In the genomic region with DNA sequence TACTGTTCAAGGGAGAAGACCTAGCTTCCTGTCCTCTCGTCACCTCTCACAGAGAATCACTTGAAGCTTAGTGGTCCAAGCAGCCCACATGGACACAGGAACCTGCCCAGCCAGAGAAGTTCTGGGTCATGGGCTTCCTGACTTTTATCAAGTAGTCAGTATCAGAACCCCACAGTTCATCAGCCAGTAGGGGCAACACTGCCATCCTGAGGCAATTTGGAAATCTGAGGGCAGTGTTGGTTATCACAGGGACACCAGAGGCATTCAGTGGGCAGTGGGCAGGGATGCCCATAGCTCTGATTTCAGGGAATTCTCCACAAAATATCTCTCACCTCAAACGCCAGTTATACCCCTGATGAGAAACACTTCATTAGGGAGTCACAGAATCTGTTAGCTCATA, we compare ENCODE assay signal across 25 cellular contexts. TPM values are rescaled to one million over a fixed set of nuclear protein-coding genes. Genes with fewer than 3 reads are reported as not detected.
DNase-seq lines count a peak whose midpoint lies in the region; ATAC-seq, FAIRE-seq and TF ChIP-seq lines count a peak whose summit lies in the region.
"Had no signal": no experiment of that assay in that cellular context is flagged by ENCODE, and none has a peak within 500 bp of the region (broad histone marks: within the 10 kb centered on the region; RNA-seq: fewer than 3 reads in every experiment).

No MANE protein-coding gene starts in this region.

- H2BK15ac ChIP-seq in H1 (ENCODE audit: low read length) = no peak overlapping the region

- WGBS in liver = 90% methylated on average over 2 of the region's 2 CpGs
- 32% methylated on average over 2 of the region's 2 CpGs for WGBS in HepG2 (ENCODE audit: low lambda C conversion rate)
- 77% methylated on average over 2 of the region's 2 CpGs; no CpG with 5 or more reads in 1 of the 2 experiments for WGBS in H1 (ENCODE audit: extremely low coverage in 1 of 2, insufficient coverage in 1 of 2, insufficient read length in 1 of 2, insufficient replicate concordance in 2 of 2, low coverage in 1 of 2, low lambda C conversion rate in 2 of 2, missing lambda C conversion rate in 1 of 2), 2 experiments

- in situ Hi-C loops in HepG2 (cut with HindIII; ENCODE audit: extremely low pct_ligation_motif_present, low pct_unique_long_range_greater_than_20kb) = no loop called here

- no peak overlapping the region for H2BK20ac ChIP-seq in H1 (ENCODE audit: low read length)

- H3K79me1 ChIP-seq in H1 (ENCODE audit: low read depth, low read length) = no peaks in the 10 kb centered on the region

- H2AFZ ChIP-seq in HepG2 (ENCODE audit: low read length) (no peak overlapping the region), H1 (ENCODE audit: low read length) (no peak overlapping the region)

- H3K14ac ChIP-seq in H1 (ENCODE audit: insufficient read length) = no peak overlapping the region

- no peaks in the 10 kb centered on the region for H3K27me3 Mint-ChIP-seq in T-helper 2 cell treated with Interferon-gamma antibody and Interleukin-4, amounts not matched to agents 5 μg/mL and 100 μg/mL, for 36 hours (ENCODE audit: low read depth)

- H3K27ac Mint-ChIP-seq in T-helper 2 cell treated with Interferon-gamma antibody and Interleukin-4, amounts not matched to agents 5 μg/mL and 100 μg/mL, for 36 hours = no peak overlapping the region
- H3K27ac Mint-ChIP-seq: CD4-positive, alpha-beta T cell; IgD-negative memory B cell had no signal

- TF ChIP-seq CTCF in liver (IDR thresholded peaks at IDR 0.05; ENCODE audit: low read depth, low read length, missing input control) (peak; percentile 24), HepG2 (CRISPR knock-in tag; IDR thresholded peaks at IDR 0.05) (no peak), H1 (IDR thresholded peaks at IDR 0.05; ENCODE audit: control extremely low read depth in 1 of 3, insufficient read depth in 1 of 3, low read depth in 1 of 3, low read length in 3 of 3) (peak; percentile 33 to 51 (median 37))

- no peaks in the 10 kb centered on the region for H3K9me3 Mint-ChIP-seq in T-helper 2 cell treated with Interferon-gamma antibody and Interleukin-4, amounts not matched to agents 5 μg/mL and 100 μg/mL, for 36 hours
- H3K9me3 Mint-ChIP-seq: CD4-positive, alpha-beta T cell; IgD-negative memory B cell had no signal

- no peak overlapping the region for H4K91ac ChIP-seq in H1 (replicated peaks; ENCODE audit: insufficient read length, low read length)

- H4K20me1 ChIP-seq in HepG2 (ENCODE audit: insufficient read depth, low read length) (no peaks in the 10 kb centered on the region), H1 (replicated peaks in 1 of 2; ENCODE audit: control insufficient read depth in 1 of 2, insufficient read depth in 2 of 2, low read length in 2 of 2) (no peaks in the 10 kb centered on the region)
- H4K20me1 ChIP-seq: BLaER1 had no signal

- no peaks in the 10 kb centered on the region for H3K27me3 ChIP-seq in liver (ENCODE audit: control insufficient read depth in 4 of 4, insufficient read depth in 4 of 4, low read length in 3 of 4)
- H3K27me3 ChIP-seq in HepG2 (ENCODE audit: control insufficient read depth in 1 of 2, insufficient read depth in 2 of 2, low read length in 2 of 2) = no peaks in the 10 kb centered on the region
- no peaks in the 10 kb centered on the region for H3K27me3 ChIP-seq in H1 (replicated peaks in 1 of 4; ENCODE audit: control insufficient read depth in 3 of 4, extremely low read depth in 1 of 4, insufficient read depth in 3 of 4, low read length in 3 of 4)
- H3K27me3 ChIP-seq: BLaER1 had no signal

- H3K56ac ChIP-seq in H1 (replicated peaks; ENCODE audit: insufficient read length, low read depth, low read length) = no peak overlapping the region

- no peak overlapping the region for H3K27ac ChIP-seq in liver (ENCODE audit: low read depth in 1 of 2, low read length in 2 of 2)
- H3K27ac ChIP-seq in HepG2 (ENCODE audit: extremely low read length, insufficient read depth, low read length) = no peak overlapping the region
- H3K27ac ChIP-seq in H1 (ENCODE audit: low read depth, low read length) = no peak overlapping the region
- H3K27ac ChIP-seq: BLaER1, KMS-11 had no signal

- H3K4me1 ChIP-seq in liver (ENCODE audit: control insufficient read depth in 4 of 4, insufficient read depth in 4 of 4, low read length in 3 of 4) (peaks cover 0 to 14% (median 9%) of the 10 kb centered on the region in 4 donors), HepG2 (ENCODE audit: insufficient read depth, low read length) (no peaks in the 10 kb centered on the region), H1 (replicated peaks in 1 of 4; ENCODE audit: control insufficient read depth in 3 of 4, insufficient read depth in 4 of 4, low read length in 3 of 4) (no peaks in the 10 kb centered on the region)
- H3K4me1 ChIP-seq: BLaER1, HAP-1 had no signal

- TF ChIP-seq POLR2A in HepG2 (IDR thresholded peaks at IDR 0.05; ENCODE audit: insufficient read depth in 1 of 2, low read depth in 2 of 2, low read length in 2 of 2) (no peak), H1 (IDR thresholded peaks at IDR 0.05; ENCODE audit: control extremely low read depth in 1 of 2, low read depth in 2 of 2, low read length in 2 of 2) (no peak)

- H3K4me3 ChIP-seq in liver (ENCODE audit: low read depth in 1 of 3, low read length in 3 of 3) (no peak overlapping the region), HepG2 (replicated peaks in 1 of 3; ENCODE audit: insufficient read depth in 1 of 3, low read depth in 2 of 3, low read length in 3 of 3) (no peak overlapping the region), H1 (ENCODE audit: extremely low read depth in 1 of 4, insufficient read depth in 2 of 4, low read depth in 3 of 4, low read length in 4 of 4) (no peak overlapping the region)
- H3K4me3 ChIP-seq: BLaER1, HAP-1 had no signal

- TF ChIP-seq EP300 in HepG2 (IDR thresholded peaks at IDR 0.05; ENCODE audit: low read depth in 2 of 2, low read length in 2 of 2) = no peak
- no peak for TF ChIP-seq EP300 in HepG2 (CRISPR knock-in tag; IDR thresholded peaks at IDR 0.05; ENCODE audit: borderline replicate concordance)
- no peak for TF ChIP-seq EP300 in H1 (IDR thresholded peaks at IDR 0.05; ENCODE audit: borderline replicate concordance in 1 of 2, low read depth in 2 of 2, low read length in 2 of 2)

- no TSS peak for BruUV-seq in HepG2 (replicated peaks; lab: Mats Ljungman, UMichigan)

- H3K36me3 Mint-ChIP-seq in T-helper 2 cell treated with Interferon-gamma antibody and Interleukin-4, amounts not matched to agents 5 μg/mL and 100 μg/mL, for 36 hours (ENCODE audit: low read depth) = no peaks in the 10 kb centered on the region
- H3K36me3 Mint-ChIP-seq: IgD-negative memory B cell had no signal

- H3K4me3 Mint-ChIP-seq in T-helper 2 cell treated with Interferon-gamma antibody and Interleukin-4, amounts not matched to agents 5 μg/mL and 100 μg/mL, for 36 hours = no peak overlapping the region
- H3K4me3 Mint-ChIP-seq: CD4-positive, alpha-beta T cell; IgD-negative memory B cell had no signal

- no peak overlapping the region for H4K5ac ChIP-seq in H1 (ENCODE audit: insufficient read length, low read depth, low read length)

- no peak overlapping the region for H3K18ac ChIP-seq in H1 (ENCODE audit: extremely low read depth, low read length)

- POLR2A ChIA-PET in HepG2 (lab: Yijun Ruan, JAX) (no interaction called here), H1 (lab: Charles Lee; ENCODE audit: partially characterized antibody) (no interaction called here)

- H3K79me2 ChIP-seq in HepG2 (ENCODE audit: insufficient read depth, low read length) (no peaks in the 10 kb centered on the region), H1 (ENCODE audit: control insufficient read depth in 1 of 2, insufficient read depth in 2 of 2, low read length in 2 of 2) (no peaks in the 10 kb centered on the region)

- H3K23me2 ChIP-seq in H1 (ENCODE audit: low read depth, low read length) = no peaks in the 10 kb centered on the region; the same call in 1 of the 2 replicates

- H2AK5ac ChIP-seq in H1 (ENCODE audit: low read depth, low read length) = no peak overlapping the region

- no peak for FAIRE-seq in HepG2 (lab: Jason Lieb, UNC)
- FAIRE-seq in H1 (lab: Jason Lieb, UNC) = no peak
- FAIRE-seq: A204.1, RCC 7860 had no signal

- intact Hi-C loops in HepG2 (cut with micrococcal nuclease; ENCODE audit: unreplicated experiment) = no loop called here

- no peaks in the 10 kb centered on the region for H3K4me1 Mint-ChIP-seq in T-helper 2 cell treated with Interferon-gamma antibody and Interleukin-4, amounts not matched to agents 5 μg/mL and 100 μg/mL, for 36 hours (ENCODE audit: low read depth)
- H3K4me1 Mint-ChIP-seq: IgD-negative memory B cell had no signal

- H3K23ac ChIP-seq in H1 (ENCODE audit: insufficient read length) = no peak overlapping the region

- H2BK120ac ChIP-seq in H1 (replicated peaks; ENCODE audit: low read depth, low read length) = no peak overlapping the region

- no peak overlapping the region for H2BK12ac ChIP-seq in H1 (ENCODE audit: low read depth, low read length)

- H3K4me2 ChIP-seq in HepG2 (ENCODE audit: low read depth, low read length) (no peak overlapping the region), H1 (ENCODE audit: insufficient read depth in 1 of 2, low read depth in 2 of 2, low read length in 2 of 2) (no peak overlapping the region)
- H3K4me2 ChIP-seq: BLaER1, KMS-11 had no signal

- DNase-seq in HepG2 (ENCODE audit: low spot score) (no peak), NCI-H1092 (lab: John Stamatoyannopoulos, UW) (peak; percentile 18), H1 (ENCODE audit: low read depth in 1 of 2, low spot score in 2 of 2) (no peak), pons (ENCODE audit: low spot score) (peak; percentile 15), RKO (ENCODE audit: low spot score) (no peak)
- no peak for DNase-seq in T-helper 2 cell treated with Interferon-gamma antibody and Interleukin-4, amounts not matched to agents 5 μg/mL and 100 μg/mL, for 36 hours (ENCODE audit: low spot score)
- DNase-seq: CD4-positive, alpha-beta T cell; COR-L47; DMS 273 treated with DMSO at 0.1 percent for 48 hours; DND-41; NCI-H1105 treated with DMSO at 0.1 percent for 48 hours; NCI-H2029; NCI-H446 treated with DMSO at 0.1 percent for 48 hours; NCI-H526; OCI-M1; T-helper 2 cell had no signal

- peak; percentile 62 to 74 for TF ChIP-seq RAD21 in liver (IDR thresholded peaks at IDR 0.05)
- TF ChIP-seq RAD21 in HepG2 (CRISPR knock-in tag; IDR thresholded peaks at IDR 0.05) = no peak
- peak; percentile 59 to 75 for TF ChIP-seq RAD21 in H1 (IDR thresholded peaks at IDR 0.05 in 1 of 2, conservative IDR thresholded peaks at IDR 0.05 in 1 of 2; ENCODE audit: low read depth in 2 of 2, low read length in 2 of 2)

- H3K9me3 ChIP-seq in liver (ENCODE audit: control insufficient read depth in 4 of 4, low read length in 3 of 4) (no peaks in the 10 kb centered on the region), HepG2 (ENCODE audit: low read length) (no peaks in the 10 kb centered on the region), H1 (ENCODE audit: insufficient read depth in 2 of 2, low read depth in 1 of 2, low read length in 1 of 2) (no peaks in the 10 kb centered on the region)
- H3K9me3 ChIP-seq: BLaER1, HAP-1 had no signal

- ATAC-seq in HepG2 (no peak), HG02970 (IDR thresholded peaks at IDR 0.05; ENCODE audit: low FRiP score, unreplicated experiment) (no peak)

- CTCF ChIA-PET in HepG2 (lab: Yijun Ruan, JAX; ENCODE audit: low intra/inter-chr PET ratio, low total read pairs) (no interaction called here), H1 (lab: Charles Lee; ENCODE audit: partially characterized antibody) (interaction anchor here (0.6 to 10.4 kb wide), 6 partner anchors 56 to 891 kb away, joined by 3 to 82 read pairs (median 3); partner anchors contain the start of gene TAS2R38)

- H3K4ac ChIP-seq in H1 (replicated peaks; ENCODE audit: insufficient read length, low read depth, low read length) = no peak overlapping the region

- H3K9ac ChIP-seq in liver (ENCODE audit: low read depth in 1 of 2, low read length in 2 of 2) = no peak overlapping the region
- no peak overlapping the region for H3K9ac ChIP-seq in HepG2 (ENCODE audit: insufficient read depth, low read depth, low read length)
- no peak overlapping the region for H3K9ac ChIP-seq in H1 (replicated peaks in 1 of 4; ENCODE audit: extremely low read depth in 1 of 4, low read depth in 3 of 4, low read length in 3 of 4)
- H3K9ac ChIP-seq: BLaER1, KMS-11 had no signal

- no peaks in the 10 kb centered on the region for H3K36me3 ChIP-seq in liver (ENCODE audit: control insufficient read depth in 4 of 4, insufficient read depth in 3 of 4, low read depth in 1 of 4, low read length in 3 of 4)
- no peaks in the 10 kb centered on the region for H3K36me3 ChIP-seq in HepG2 (replicated peaks in 1 of 2; ENCODE audit: control insufficient read depth in 1 of 2, insufficient read depth in 2 of 2, low read length in 2 of 2)
- no peaks in the 10 kb centered on the region for H3K36me3 ChIP-seq in H1 (ENCODE audit: control insufficient read depth in 2 of 4, insufficient read depth in 4 of 4, low read length in 3 of 4)
- H3K36me3 ChIP-seq: BLaER1, HAP-1 had no signal

- no peak overlapping the region for H4K8ac ChIP-seq in H1 (ENCODE audit: extremely low read depth, insufficient read depth, low read length)

- H2BK5ac ChIP-seq in H1 (ENCODE audit: low read depth, low read length) = no peak overlapping the region

RNA-seq across cellular contexts. Expression of gene MGAM2, which starts 22.5 kb away (rescaled TPM):
- total RNA-seq in liver (under 1 TPM; 0.09 to 0.59 TPM), HepG2 (2016; rRNA removed; fragmentation: Illumina TruSeq; extraction: Trizol) (not detected in 2 replicates)
- polyA plus RNA-seq in liver (under 1 TPM; 0.09 to 0.13 TPM), HepG2 (2011; rRNA removed) (0.21 and 0.29 TPM in 2 replicates), H1 (2011; rRNA removed) (0.02 and 0.03 TPM in 2 replicates)
- not detected in 2 replicates for total RNA-seq in HepG2 (2016; cell fraction: cytosol; rRNA removed; fragmentation: Illumina TruSeq; extraction: Trizol; ENCODE audit: low read depth)
- 0.01 and 0.02 TPM in 2 replicates for total RNA-seq in HepG2 (2016; cell fraction: insoluble cytoplasmic fraction; rRNA removed; fragmentation: Illumina TruSeq; extraction: Trizol)
- not detected in 2 replicates for total RNA-seq in HepG2 (2016; cell fraction: membrane; rRNA removed; fragmentation: Illumina TruSeq; extraction: Trizol)
- total RNA-seq in HepG2 (2016; cell fraction: nucleus; rRNA removed; fragmentation: Illumina TruSeq; extraction: Trizol) = 0.03 and 0.09 TPM in 2 replicates
- polyA plus RNA-seq in HepG2 (2011; cell fraction: cytosol; rRNA removed) = 0.01 and 0.08 TPM in 2 replicates
- polyA plus RNA-seq in HepG2 (2011; cell fraction: nucleus; rRNA removed) = 0.37 and 0.47 TPM in 2 replicates
- polyA plus RNA-seq in HepG2 (2012) = 0.07 and 0.11 TPM in 2 replicates
- polyA plus RNA-seq in HepG2 (2016; cell fraction: cytosol; fragmentation: Illumina TruSeq; extraction: Trizol; ENCODE audit: low read depth) = not detected in 2 replicates
- polyA plus RNA-seq in HepG2 (2016; cell fraction: insoluble cytoplasmic fraction; fragmentation: Illumina TruSeq; extraction: Trizol; ENCODE audit: low read depth) = not detected in 2 replicates
- not detected in 2 replicates for polyA plus RNA-seq in HepG2 (2016; cell fraction: membrane; fragmentation: Illumina TruSeq; extraction: Trizol; ENCODE audit: low read depth)
- polyA plus RNA-seq in HepG2 (2016; cell fraction: nucleus; fragmentation: Illumina TruSeq; extraction: Trizol; ENCODE audit: insufficient read depth, low read depth) = 0.27 TPM in 1 of 2 replicates, not detected in the other
- 0.12 TPM in 1 of 2 replicates, not detected in the other for polyA minus RNA-seq in HepG2 (2011; rRNA and poly(A)+ RNA removed; ENCODE audit: low replicate concordance)
- polyA minus RNA-seq in HepG2 (2011; cell fraction: cytosol; rRNA and poly(A)+ RNA removed) = not detected in 2 replicates
- 0.26 and 0.50 TPM in 2 replicates for polyA minus RNA-seq in HepG2 (2011; cell fraction: nucleus; rRNA and poly(A)+ RNA removed)
- total RNA-seq in H1 (2021; fragmentation: NEBNext Ultra II Directional; extraction: Animal tissue kit (Norgen Biotek cat#: 25700)) = not detected in 2 replicates
- polyA plus RNA-seq in H1 (2011; cell fraction: cytosol; rRNA removed) = 0.03 TPM
- polyA plus RNA-seq in H1 (2011; cell fraction: nucleus; rRNA removed) = 0.06 TPM
- not detected in 4 replicates for polyA plus RNA-seq in H1 (2012, experiment 1 of 2)
- polyA plus RNA-seq in H1 (2012, experiment 2 of 2) = not detected
- polyA plus RNA-seq in H1 (2013, experiment 1 of 2) = 0.02 TPM
- not detected for polyA plus RNA-seq in H1 (2013, experiment 2 of 2)
- 0.20 TPM in 1 of 2 replicates, not detected in the other for polyA minus RNA-seq in H1 (2011; rRNA and poly(A)+ RNA removed)
- not detected for polyA minus RNA-seq in H1 (2011; cell fraction: cytosol; rRNA and poly(A)+ RNA removed)
- polyA minus RNA-seq in H1 (2011; cell fraction: nucleus; rRNA and poly(A)+ RNA removed) = not detected
- total RNA-seq: CD4-positive, alpha-beta T cell had no signal
- polyA plus RNA-seq: AG04450, IgD-negative memory B cell had no signal

Comparison
In these comparisons a context has a peak if more than half of its experiments do, and no peak if none do; other contexts are left out.
1. DNase-seq: peak in NCI-H1092 (single experiment) and pons (single experiment); none in HepG2 (single experiment), H1 (0 of 2), RKO (single experiment) and T-helper 2 cell treated with Interferon-gamma antibody and Interleukin-4, amounts not matched to agents 5 μg/mL and 100 μg/mL, for 36 hours (single experiment).